Comparison of ENCODE assay signal across 13 cellular contexts in the genomic region with DNA sequence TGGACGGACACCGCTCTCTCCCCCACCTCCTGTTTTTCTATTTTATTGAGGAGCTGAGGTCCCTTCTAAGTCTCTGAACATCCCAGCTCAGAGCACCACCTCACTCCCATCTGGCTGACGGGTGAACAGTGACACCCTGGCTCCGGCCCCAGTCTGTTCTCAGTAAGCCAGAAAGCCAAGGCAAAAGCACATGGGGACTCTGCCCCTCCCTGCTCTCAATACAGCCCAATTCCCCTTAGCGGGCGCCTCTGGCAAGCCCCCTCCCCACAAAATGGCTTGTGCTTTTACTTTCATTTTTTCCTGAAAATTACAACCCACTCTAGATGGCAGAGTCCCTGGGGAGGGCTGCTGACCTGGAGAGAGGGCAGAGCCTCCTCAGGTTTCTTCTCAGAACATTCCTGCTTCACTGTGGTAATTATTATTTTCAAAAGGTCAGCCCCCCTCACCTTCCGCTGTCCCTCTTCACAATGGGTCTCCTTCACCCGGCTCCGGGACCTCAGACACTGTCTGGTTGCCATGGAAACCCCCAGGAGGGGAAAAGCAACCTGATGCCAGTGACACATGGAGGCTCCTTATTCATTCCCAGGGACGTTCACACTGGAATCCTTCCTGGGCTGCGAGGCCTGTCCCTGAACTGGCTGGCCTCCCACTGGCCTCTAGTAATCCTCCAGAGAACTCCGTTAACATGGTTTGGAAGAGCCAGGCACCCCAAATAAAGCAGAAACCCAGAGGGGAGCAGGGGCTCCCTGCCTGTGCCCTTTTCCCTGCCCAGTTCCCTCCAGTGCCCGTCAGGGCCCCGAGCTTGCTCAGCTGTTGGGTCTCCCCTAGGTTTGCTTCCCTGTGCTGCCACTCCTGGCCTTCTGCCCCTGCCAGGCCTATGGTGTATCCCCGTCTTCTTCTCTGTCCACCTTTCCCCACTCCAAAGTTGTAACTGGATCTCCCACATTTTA. TPM values are rescaled to one million over a fixed set of nuclear protein-coding genes. Genes with fewer than 3 reads are reported as not detected.
DNase-seq lines count a peak whose midpoint lies in the region; ATAC-seq, FAIRE-seq and TF ChIP-seq lines count a peak whose summit lies in the region.
"Had no signal": no experiment of that assay in that cellular context is flagged by ENCODE, and none has a peak within 500 bp of the region (broad histone marks: within the 10 kb centered on the region; RNA-seq: fewer than 3 reads in every experiment).

No MANE protein-coding gene starts in this region.

- intact Hi-C loops in spleen (cut with DNase I; ENCODE audit: low total_unique reads) = no loop called here

- no peak overlapping the region for H3K4me3 ChIP-seq in spleen
- H3K4me3 ChIP-seq: ascending aorta, lung had no signal

- POLR2A ChIA-PET in RWPE1 (lab: Yijun Ruan, JAX; ENCODE audit: low non-redundant PET) = no interaction called here

- no peaks in the 10 kb centered on the region for H3K9me3 Mint-ChIP-seq in activated T-cell treated with anti-CD3 and anti-CD28 coated beads, Interleukin-2, amount 50 U/mL, for 24 hours
- H3K9me3 Mint-ChIP-seq in activated T-cell treated with anti-CD3 and anti-CD28 coated beads, Interleukin-2, amount 50 U/mL, for 4 hours = no peaks in the 10 kb centered on the region

- peaks cover 6 to 31% (median 20%) of the 10 kb centered on the region in 6 donors for H3K4me1 ChIP-seq in spleen
- H3K4me1 ChIP-seq: ascending aorta had no signal

- TF ChIP-seq POLR2A in spleen (IDR thresholded peaks at IDR 0.05) = no peak

- H3K27ac Mint-ChIP-seq in activated T-cell treated with anti-CD3 and anti-CD28 coated beads, Interleukin-2, amount 50 U/mL, for 24 hours = no peak overlapping the region
- H3K27ac Mint-ChIP-seq: T-helper 17 cell had no signal

- peak; percentile 26 for DNase-seq in activated T-cell treated with anti-CD3 and anti-CD28 coated beads, Interleukin-2, amount 50 U/mL, for 24 hours
- DNase-seq in activated T-cell treated with anti-CD3 and anti-CD28 coated beads, Interleukin-2, amount 50 U/mL, for 4 hours = no peak
- peak; percentile 15 for DNase-seq in SK-MEL-5 (ENCODE audit: low read depth, low spot score)
- DNase-seq in iPS-NIHi11 (ENCODE audit: low spot score) = peak; percentile 87
- peak; percentile 61 for DNase-seq in spleen
- no peak for DNase-seq in D721Med (ENCODE audit: insufficient read length, low spot score)
- no peak for DNase-seq in RWPE1 (ENCODE audit: low spot score)
- no peak for DNase-seq in activated gamma-delta T cell treated with Interleukin-2 at 50 U/mL for 16 hours
- DNase-seq: NCI-H82; stimulated activated naive CD4-positive, alpha-beta T cell; T-helper 17 cell had no signal

- no peak for TF ChIP-seq CTCF in spleen (IDR thresholded peaks at IDR 0.05 in 8 of 11, conservative IDR thresholded peaks at IDR 0.05 in 3 of 11)
- no peak for TF ChIP-seq CTCF in D721Med (IDR thresholded peaks at IDR 0.05; ENCODE audit: insufficient read depth, missing control alignments)
- no peak for TF ChIP-seq CTCF in RWPE1 (conservative IDR thresholded peaks at IDR 0.05; ENCODE audit: low read depth)

- CTCF ChIA-PET in RWPE1 (lab: Yijun Ruan, JAX) = interaction anchor here (0.6 kb wide), 1 partner anchor 25 kb away, joined by 3 read pairs; a partner anchor contains a TSS

- no peak overlapping the region for H3K4me3 Mint-ChIP-seq in activated T-cell treated with anti-CD3 and anti-CD28 coated beads, Interleukin-2, amount 50 U/mL, for 24 hours
- H3K4me3 Mint-ChIP-seq in activated T-cell treated with anti-CD3 and anti-CD28 coated beads, Interleukin-2, amount 50 U/mL, for 4 hours = no peak overlapping the region
- H3K4me3 Mint-ChIP-seq: T-helper 17 cell had no signal

- WGBS in spleen, 5 donors = 79 to 87% (median 85%) methylated on average over 14 to 15 of the region's 15 CpGs

- in situ Hi-C loops in SK-MEL-5 (cut with HindIII; ENCODE audit: low pct_unique_long_range_greater_than_20kb, low sequenced_read_pairs) = no loop called here

- H3K27ac ChIP-seq in spleen (no peak overlapping the region), RWPE1 (no peak overlapping the region)
- H3K27ac ChIP-seq: ascending aorta had no signal

- no peaks in the 10 kb centered on the region for H3K36me3 Mint-ChIP-seq in activated T-cell treated with anti-CD3 and anti-CD28 coated beads, Interleukin-2, amount 50 U/mL, for 24 hours (ENCODE audit: low read depth)
- no peaks in the 10 kb centered on the region for H3K36me3 Mint-ChIP-seq in activated T-cell treated with anti-CD3 and anti-CD28 coated beads, Interleukin-2, amount 50 U/mL, for 4 hours (ENCODE audit: insufficient read depth)

- ATAC-seq in activated T-cell treated with anti-CD3 and anti-CD28 coated beads, Interleukin-2, amount 50 U/mL, for 4 hours = no peak
- ATAC-seq: T-helper 17 cell had no signal

- H3K36me3 ChIP-seq in spleen = no peaks in the 10 kb centered on the region
- H3K36me3 ChIP-seq: ascending aorta had no signal

- H3K4me1 Mint-ChIP-seq in activated T-cell treated with anti-CD3 and anti-CD28 coated beads, Interleukin-2, amount 50 U/mL, for 24 hours (ENCODE audit: low read depth) = peaks cover 23% of the 10 kb centered on the region
- peaks cover 21% of the 10 kb centered on the region for H3K4me1 Mint-ChIP-seq in activated T-cell treated with anti-CD3 and anti-CD28 coated beads, Interleukin-2, amount 50 U/mL, for 4 hours (ENCODE audit: low read depth)

- H3K9me3 ChIP-seq in spleen = no peaks in the 10 kb centered on the region
- H3K9me3 ChIP-seq: ascending aorta had no signal

- peaks cover 0 to 6% (median 0%) of the 10 kb centered on the region in 7 donors for H3K27me3 ChIP-seq in spleen (replicated peaks in 1 of 7)
- H3K27me3 ChIP-seq: ascending aorta had no signal

- no peak for FAIRE-seq in D721Med (lab: Jason Lieb, UNC)

- H3K27me3 Mint-ChIP-seq in activated T-cell treated with anti-CD3 and anti-CD28 coated beads, Interleukin-2, amount 50 U/mL, for 24 hours = peaks cover 12% of the 10 kb centered on the region
- H3K27me3 Mint-ChIP-seq in activated T-cell treated with anti-CD3 and anti-CD28 coated beads, Interleukin-2, amount 50 U/mL, for 4 hours (ENCODE audit: low read depth) = peaks cover 9% of the 10 kb centered on the region

RNA-seq across cellular contexts. Expression of a gene that starts 15.9 kb away (rescaled TPM):
- under 1 TPM in 1 of 3 donors, not detected in 2; 0.08 TPM for total RNA-seq in activated T-cell treated with anti-CD3 and anti-CD28 coated beads, Interleukin-2, amount 50 U/mL, for 4 hours
- 0.03 TPM in 1 of 2 replicates, not detected in the other for total RNA-seq in SK-MEL-5 (2014; rRNA removed; shearing (Covaris generic))
- polyA plus RNA-seq in SK-MEL-5 (2015; cell fraction: cytosol; rRNA removed) = not detected in 2 replicates
- polyA plus RNA-seq in SK-MEL-5 (2015; cell fraction: nucleus; rRNA removed) = 0.10 TPM in 1 of 2 replicates, not detected in the other
- under 1 TPM in 3 of 7 donors, not detected in 4; 0.37 to 0.49 (median 0.47) TPM for total RNA-seq in spleen
- not detected for polyA plus RNA-seq in spleen
- total RNA-seq: ascending aorta, T-helper 17 cell had no signal

RNA-seq across cellular contexts. Expression of a gene that starts 25.0 kb away (rescaled TPM):
- 10 to 100 TPM; 60.7 to 72.8 (median 63.1) TPM for total RNA-seq in activated T-cell treated with anti-CD3 and anti-CD28 coated beads, Interleukin-2, amount 50 U/mL, for 4 hours
- total RNA-seq in SK-MEL-5 (2014; rRNA removed; shearing (Covaris generic)) = 197 and 206 TPM in 2 replicates
- polyA plus RNA-seq in SK-MEL-5 (2015; cell fraction: cytosol; rRNA removed) = 199 and 272 TPM in 2 replicates
- polyA plus RNA-seq in SK-MEL-5 (2015; cell fraction: nucleus; rRNA removed) = 150 and 175 TPM in 2 replicates
- total RNA-seq in spleen = 100 to 1,000 TPM in 4 of 7 donors, 10 to 100 TPM in 3; 37.6 to 124 (median 109) TPM
- polyA plus RNA-seq in spleen = 10 to 100 TPM; 30.1 to 49.1 (median 40.2) TPM

Comparison
In these comparisons a context has a peak if more than half of its experiments do, and no peak if none do; other contexts are left out.
1. DNase-seq: peak in activated T-cell treated with anti-CD3 and anti-CD28 coated beads, Interleukin-2, amount 50 U/mL, for 24 hours (single experiment), SK-MEL-5 (single experiment), iPS-NIHi11 (single experiment) and spleen (single experiment); none in activated T-cell treated with anti-CD3 and anti-CD28 coated beads, Interleukin-2, amount 50 U/mL, for 4 hours (single experiment), D721Med (single experiment), RWPE1 (single experiment) and activated gamma-delta T cell treated with Interleukin-2 at 50 U/mL for 16 hours (single experiment).